1 cellular context compared by ENCODE assay signal in the genomic region with DNA sequence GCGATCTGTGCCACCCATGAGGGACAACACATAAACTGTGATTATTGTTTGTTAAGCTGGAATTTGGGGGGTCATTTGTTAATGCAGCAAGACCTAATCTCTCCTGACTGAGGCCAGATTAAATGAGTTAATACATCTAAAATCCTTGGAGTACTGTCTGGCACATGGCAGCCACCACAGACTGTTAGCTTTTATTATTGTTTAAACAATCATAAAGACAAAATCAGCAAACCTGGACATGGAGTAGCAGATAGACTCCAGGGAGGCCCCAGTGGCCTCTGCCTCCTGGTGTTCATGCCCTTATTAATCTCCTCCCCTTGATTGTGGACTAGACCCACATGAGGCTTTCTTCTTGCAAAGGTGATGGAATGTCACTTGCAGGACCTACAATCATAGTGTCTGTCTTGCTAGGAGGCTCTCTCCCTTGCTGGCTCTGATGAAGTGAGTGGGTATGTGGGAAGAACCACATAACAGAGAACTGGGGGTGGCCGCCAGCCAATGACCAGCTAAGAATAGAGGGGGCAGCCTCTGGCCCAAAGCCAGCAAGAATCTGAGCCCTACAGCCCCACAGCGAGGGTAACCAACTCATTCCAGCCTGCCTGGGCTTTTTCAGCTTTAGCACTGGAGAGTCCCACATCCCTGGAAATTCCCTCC.
TF ChIP-seq lines count a peak whose summit lies in the region.

No MANE protein-coding gene starts in this region.

TF ChIP-seq in HEK293, 187 proteins besides CTCF, POLR2A, EP300 and RAD21 (continued from another document):
- TF ChIP-seq, protein P1, sequence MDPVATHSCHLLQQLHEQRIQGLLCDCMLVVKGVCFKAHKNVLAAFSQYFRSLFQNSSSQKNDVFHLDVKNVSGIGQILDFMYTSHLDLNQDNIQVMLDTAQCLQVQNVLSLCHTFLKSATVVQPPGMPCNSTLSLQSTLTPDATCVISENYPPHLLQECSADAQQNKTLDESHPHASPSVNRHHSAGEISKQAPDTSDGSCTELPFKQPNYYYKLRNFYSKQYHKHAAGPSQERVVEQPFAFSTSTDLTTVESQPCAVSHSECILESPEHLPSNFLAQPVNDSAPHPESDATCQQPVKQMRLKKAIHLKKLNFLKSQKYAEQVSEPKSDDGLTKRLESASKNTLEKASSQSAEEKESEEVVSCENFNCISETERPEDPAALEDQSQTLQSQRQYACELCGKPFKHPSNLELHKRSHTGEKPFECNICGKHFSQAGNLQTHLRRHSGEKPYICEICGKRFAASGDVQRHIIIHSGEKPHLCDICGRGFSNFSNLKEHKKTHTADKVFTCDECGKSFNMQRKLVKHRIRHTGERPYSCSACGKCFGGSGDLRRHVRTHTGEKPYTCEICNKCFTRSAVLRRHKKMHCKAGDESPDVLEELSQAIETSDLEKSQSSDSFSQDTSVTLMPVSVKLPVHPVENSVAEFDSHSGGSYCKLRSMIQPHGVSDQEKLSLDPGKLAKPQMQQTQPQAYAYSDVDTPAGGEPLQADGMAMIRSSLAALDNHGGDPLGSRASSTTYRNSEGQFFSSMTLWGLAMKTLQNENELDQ (tag by site-specific recombination; IDR thresholded peaks at IDR 0.05; ENCODE audit: low read depth): no peak
- TF ChIP-seq ZNF112 (tag by site-specific recombination; IDR thresholded peaks at IDR 0.05): no peak
- TF ChIP-seq ZNF529 (tag by site-specific recombination; IDR thresholded peaks at IDR 0.05; ENCODE audit: insufficient replicate concordance): no peak
- TF ChIP-seq ZNF585B (tag by site-specific recombination; IDR thresholded peaks at IDR 0.05): no peak
- no peak for TF ChIP-seq ZNF558 (tag by site-specific recombination; IDR thresholded peaks at IDR 0.05)
- TF ChIP-seq ZNF791 (tag by site-specific recombination; IDR thresholded peaks at IDR 0.05): no peak
- no peak for TF ChIP-seq ZNF114 (tag by site-specific recombination; IDR thresholded peaks at IDR 0.05)
- no peak for TF ChIP-seq ZNF785 (tag by site-specific recombination; IDR thresholded peaks at IDR 0.05)
- no peak for TF ChIP-seq ZNF423 (tag by site-specific recombination; IDR thresholded peaks at IDR 0.05)
- TF ChIP-seq HOXC10 (CRISPR knock-in tag; IDR thresholded peaks at IDR 0.05): no peak
- no peak for TF ChIP-seq ZNF404 (tag by site-specific recombination; IDR thresholded peaks at IDR 0.05)
- no peak for TF ChIP-seq KLF8 (tag by site-specific recombination; IDR thresholded peaks at IDR 0.05)
- TF ChIP-seq, protein P2, sequence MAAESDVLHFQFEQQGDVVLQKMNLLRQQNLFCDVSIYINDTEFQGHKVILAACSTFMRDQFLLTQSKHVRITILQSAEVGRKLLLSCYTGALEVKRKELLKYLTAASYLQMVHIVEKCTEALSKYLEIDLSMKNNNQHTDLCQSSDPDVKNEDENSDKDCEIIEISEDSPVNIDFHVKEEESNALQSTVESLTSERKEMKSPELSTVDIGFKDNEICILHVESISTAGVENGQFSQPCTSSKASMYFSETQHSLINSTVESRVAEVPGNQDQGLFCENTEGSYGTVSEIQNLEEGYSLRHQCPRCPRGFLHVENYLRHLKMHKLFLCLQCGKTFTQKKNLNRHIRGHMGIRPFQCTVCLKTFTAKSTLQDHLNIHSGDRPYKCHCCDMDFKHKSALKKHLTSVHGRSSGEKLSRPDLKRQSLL (tag by site-specific recombination; IDR thresholded peaks at IDR 0.05): no peak
- no peak for TF ChIP-seq KLF10 (tag by site-specific recombination; IDR thresholded peaks at IDR 0.05)
- TF ChIP-seq ZNF169 (tag by site-specific recombination; IDR thresholded peaks at IDR 0.05): no peak
- TF ChIP-seq ZSCAN23 (tag by site-specific recombination; IDR thresholded peaks at IDR 0.05): no peak
- TF ChIP-seq GLI4 (tag by site-specific recombination; IDR thresholded peaks at IDR 0.05): no peak
